In the genomic region with DNA sequence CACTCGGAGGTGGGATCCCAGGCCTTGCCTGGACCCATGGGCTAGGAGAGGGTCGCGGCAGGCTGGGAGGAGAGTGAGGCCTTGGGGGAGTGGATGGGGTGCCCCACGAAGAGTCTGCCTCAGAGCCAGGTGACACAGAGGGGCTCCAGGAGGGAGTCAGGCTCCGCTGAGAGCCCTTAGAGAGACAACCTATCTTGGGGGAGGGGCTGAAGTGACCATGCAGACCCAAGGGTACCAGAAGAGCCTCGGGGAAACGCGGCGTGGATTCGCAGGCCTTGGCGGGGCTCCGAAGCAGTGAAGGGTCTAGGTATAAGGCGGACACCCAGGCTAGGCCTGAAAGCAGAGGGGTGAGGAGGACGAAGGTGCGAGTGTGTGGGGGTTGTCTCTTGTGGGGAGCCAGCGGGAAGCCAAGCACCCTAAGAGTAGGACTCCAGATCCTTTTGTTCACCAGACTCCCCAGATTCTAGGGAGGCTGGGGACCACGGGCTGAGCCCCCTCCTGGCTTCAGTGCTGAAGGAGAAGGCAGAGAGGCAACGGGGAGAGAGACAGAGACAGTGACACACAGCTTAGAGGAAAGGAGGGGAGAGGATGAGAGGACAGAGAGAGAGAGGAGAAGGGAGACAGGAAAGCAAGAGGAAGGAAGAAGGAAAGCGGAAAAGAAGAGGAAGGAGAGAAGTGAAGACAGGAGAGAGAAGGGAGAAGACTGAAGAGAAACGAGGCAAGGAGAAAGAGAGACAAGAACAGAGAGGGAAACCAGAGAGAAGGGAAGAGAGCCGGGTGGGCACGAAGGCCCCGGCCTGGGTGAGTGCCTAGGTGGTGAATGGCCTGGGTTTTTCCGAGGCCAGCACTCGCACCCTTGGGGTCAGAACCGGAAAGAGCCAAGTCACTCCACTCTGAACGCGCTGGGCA, we compare ENCODE assay signal across 1 cellular context.
TF ChIP-seq lines count a peak whose summit lies in the region.

No MANE protein-coding gene starts in this region.

TF ChIP-seq in A549, 52 proteins besides CTCF, POLR2A, EP300 and RAD21 (continued from another document):
- TF ChIP-seq HDAC2 (IDR thresholded peaks at IDR 0.05) (no peak), EHMT2 (IDR thresholded peaks at IDR 0.05; ENCODE audit: low read depth) (no peak), HEYL (CRISPR knock-in tag; IDR thresholded peaks at IDR 0.05) (no peak)
